Comparison of ENCODE assay signal across 1 cellular context in the genomic region with DNA sequence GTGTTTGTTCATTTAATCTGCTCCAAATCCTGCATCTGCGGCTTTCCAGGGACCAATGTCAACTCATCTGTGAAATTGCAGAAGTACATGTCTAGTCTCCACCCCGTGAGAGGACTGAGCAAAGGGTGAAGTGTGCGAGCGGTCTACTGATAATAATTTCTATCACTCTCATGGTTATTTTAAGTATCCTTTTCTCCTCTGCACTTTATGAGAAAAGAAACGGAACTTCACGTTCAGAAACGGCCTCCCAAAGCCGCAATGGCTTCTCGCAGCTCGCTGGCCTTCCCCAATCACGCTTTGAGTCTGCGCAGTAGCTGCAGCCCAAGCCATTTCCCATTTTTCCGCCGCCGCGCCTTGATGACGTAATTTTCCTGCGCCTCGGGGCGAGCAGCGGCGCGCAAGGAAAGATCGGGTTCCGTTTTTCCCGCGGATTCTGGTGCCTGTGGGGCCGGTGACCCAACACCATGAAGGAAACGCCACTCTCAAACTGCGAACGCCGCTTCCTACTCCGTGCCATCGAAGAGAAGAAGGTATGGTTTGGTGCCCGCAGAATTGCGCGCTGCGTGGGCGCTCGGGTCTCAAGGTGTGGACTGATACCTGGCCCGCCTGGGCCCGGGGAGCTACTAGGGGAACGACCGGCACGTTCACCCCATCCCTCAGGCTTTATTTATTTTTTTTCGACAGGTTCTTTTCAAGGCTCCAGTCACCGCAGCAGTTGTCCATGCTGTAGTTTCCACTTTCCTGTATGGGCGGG.
A peak's percentile ranks its signal among the peaks of the same experiment; 100 is the strongest.
TF ChIP-seq lines count a peak whose summit lies in the region.

A gene with protein sequence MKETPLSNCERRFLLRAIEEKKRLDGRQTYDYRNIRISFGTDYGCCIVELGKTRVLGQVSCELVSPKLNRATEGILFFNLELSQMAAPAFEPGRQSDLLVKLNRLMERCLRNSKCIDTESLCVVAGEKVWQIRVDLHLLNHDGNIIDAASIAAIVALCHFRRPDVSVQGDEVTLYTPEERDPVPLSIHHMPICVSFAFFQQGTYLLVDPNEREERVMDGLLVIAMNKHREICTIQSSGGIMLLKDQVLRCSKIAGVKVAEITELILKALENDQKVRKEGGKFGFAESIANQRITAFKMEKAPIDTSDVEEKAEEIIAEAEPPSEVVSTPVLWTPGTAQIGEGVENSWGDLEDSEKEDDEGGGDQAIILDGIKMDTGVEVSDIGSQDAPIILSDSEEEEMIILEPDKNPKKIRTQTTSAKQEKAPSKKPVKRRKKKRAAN (plus strand): TSS at position 363 of the 754 bp plus-strand sequence. CDS start 102 bp downstream, at position 465.

TF ChIP-seq in H1, 55 proteins besides CTCF, POLR2A, EP300 and RAD21 (continued from another document):
- TF ChIP-seq, protein P1, sequence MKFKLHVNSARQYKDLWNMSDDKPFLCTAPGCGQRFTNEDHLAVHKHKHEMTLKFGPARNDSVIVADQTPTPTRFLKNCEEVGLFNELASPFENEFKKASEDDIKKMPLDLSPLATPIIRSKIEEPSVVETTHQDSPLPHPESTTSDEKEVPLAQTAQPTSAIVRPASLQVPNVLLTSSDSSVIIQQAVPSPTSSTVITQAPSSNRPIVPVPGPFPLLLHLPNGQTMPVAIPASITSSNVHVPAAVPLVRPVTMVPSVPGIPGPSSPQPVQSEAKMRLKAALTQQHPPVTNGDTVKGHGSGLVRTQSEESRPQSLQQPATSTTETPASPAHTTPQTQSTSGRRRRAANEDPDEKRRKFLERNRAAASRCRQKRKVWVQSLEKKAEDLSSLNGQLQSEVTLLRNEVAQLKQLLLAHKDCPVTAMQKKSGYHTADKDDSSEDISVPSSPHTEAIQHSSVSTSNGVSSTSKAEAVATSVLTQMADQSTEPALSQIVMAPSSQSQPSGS (IDR thresholded peaks at IDR 0.05; ENCODE audit: low read length), result peak; percentile 75; the same call in 1 of the 2 replicates
